Comparison of ENCODE assay signal across 10 cellular contexts in the genomic region with DNA sequence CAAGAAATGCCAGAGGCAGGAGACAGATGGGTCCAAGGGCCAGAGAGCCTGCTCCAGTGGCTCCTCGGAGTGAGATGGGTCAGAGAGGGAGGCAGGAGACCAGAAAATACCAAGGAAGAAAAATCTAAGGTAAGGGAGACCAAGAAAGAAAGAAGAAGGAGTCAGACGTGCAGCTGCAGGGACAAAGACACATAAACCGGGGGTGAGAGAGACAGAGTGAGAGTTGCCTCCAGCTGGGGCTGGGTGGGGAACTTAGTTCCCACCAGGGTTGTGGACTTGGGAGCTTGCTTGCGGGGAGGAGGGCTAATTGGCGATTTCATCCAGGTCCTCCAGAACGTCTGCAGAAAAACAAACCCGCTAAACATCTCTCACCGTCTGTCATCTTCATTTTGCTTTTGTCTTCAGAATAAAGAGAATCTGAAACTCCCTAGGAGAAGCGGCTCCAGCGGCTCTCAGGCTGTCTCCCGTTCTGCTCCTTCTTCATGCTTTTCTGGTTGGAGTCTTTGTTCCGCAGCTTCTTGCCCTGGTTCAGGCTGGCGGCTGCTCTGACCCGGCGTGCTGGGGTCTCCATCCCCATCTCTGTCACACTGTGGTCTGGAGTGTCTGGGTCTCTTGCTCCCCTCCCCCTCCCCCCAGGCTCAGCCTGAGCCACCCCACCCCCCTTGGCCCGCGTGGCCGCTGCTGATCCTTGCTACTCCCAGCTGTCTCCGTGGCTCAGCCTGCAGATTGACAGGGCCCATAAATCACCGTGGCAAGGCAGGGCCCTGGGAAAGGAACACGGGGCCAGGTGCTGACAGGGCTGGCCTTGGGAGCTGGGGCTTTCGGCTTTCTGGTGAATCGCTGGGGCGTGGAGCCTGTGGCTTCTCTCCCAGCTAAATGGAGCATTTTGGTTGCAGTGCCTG.
DNase-seq lines count a peak whose midpoint lies in the region; ATAC-seq and TF ChIP-seq lines count a peak whose summit lies in the region.
"Had no signal": no experiment of that assay in that cellular context is flagged by ENCODE, and none has a peak within 500 bp of the region (broad histone marks: within the 10 kb centered on the region; RNA-seq: fewer than 3 reads in every experiment).

No MANE protein-coding gene starts in this region.

- DNase-seq in DMS153 treated with DMSO at 0.1 percent for 48 hours (lab: John Stamatoyannopoulos, UW; ENCODE audit: unreplicated experiment): peak; percentile 78
- peak; percentile 53 for DNase-seq in NCI-H146 (lab: John Stamatoyannopoulos, UW)
- DNase-seq in SK-N-DZ (ENCODE audit: low spot score): peak; percentile 91
- no peak for DNase-seq in T-helper 9 cell
- no peak for DNase-seq in MM.1S
- no peak for DNase-seq in heart left ventricle
- DNase-seq: activated CD4-positive, alpha-beta T cell treated with anti-CD3 and anti-CD28 coated beads, Interleukin-2, amount 10 ng/mL, durations not matched to agents 24 days and 14 days; stimulated activated naive B cell treated with anti-CD40 and anti-IgM and Interleukin-4, amounts not matched to agents 10 μg/mL and 1 μg/mL and 100 μg/mL, for 72 hours had no signal

- H3K9ac ChIP-seq in MM.1S (ENCODE audit: low read length): no peak overlapping the region

- H3K36me3 ChIP-seq in MM.1S (replicated peaks; ENCODE audit: insufficient read depth, low read length) (no peaks in the 10 kb centered on the region), heart left ventricle (no peaks in the 10 kb centered on the region)

- peaks cover 34% of the 10 kb centered on the region for H3K27me3 Mint-ChIP-seq in nephron (ENCODE audit: low read depth)

- TF ChIP-seq CTCF in nephron (IDR thresholded peaks at IDR 0.05; ENCODE audit: unreplicated experiment in 3 of 3): no peak
- TF ChIP-seq CTCF in MM.1S (IDR thresholded peaks at IDR 0.05; ENCODE audit: low read length): no peak
- TF ChIP-seq CTCF in heart left ventricle (IDR thresholded peaks at IDR 0.05): no peak

- H3K4me1 ChIP-seq in MM.1S (ENCODE audit: low read length) (no peaks in the 10 kb centered on the region), heart left ventricle (no peaks in the 10 kb centered on the region)

- no peak for TF ChIP-seq POLR2A in heart left ventricle (IDR thresholded peaks at IDR 0.05)

- no peaks in the 10 kb centered on the region for H4K20me1 ChIP-seq in MM.1S (ENCODE audit: insufficient read depth, low read length)

- H3K27me3 ChIP-seq in MM.1S (replicated peaks; ENCODE audit: insufficient read depth, low read length): peaks cover 73% of the 10 kb centered on the region
- peaks cover 0 to 79% (median 30%) of the 10 kb centered on the region in 9 donors for H3K27me3 ChIP-seq in heart left ventricle

- H3K9me3 ChIP-seq in MM.1S (replicated peaks; ENCODE audit: insufficient read depth, low read length) (no peaks in the 10 kb centered on the region), heart left ventricle (no peaks in the 10 kb centered on the region)

- ATAC-seq in heart left ventricle (no peak), GM21737 (IDR thresholded peaks at IDR 0.05; ENCODE audit: unreplicated experiment) (no peak)
- ATAC-seq: stimulated activated naive B cell treated with anti-CD40 and anti-IgM and Interleukin-4, amounts not matched to agents 10 μg/mL and 1 μg/mL and 100 μg/mL, for 72 hours had no signal

- no peaks in the 10 kb centered on the region for H3K9me3 Mint-ChIP-seq in nephron
- H3K9me3 Mint-ChIP-seq: activated CD4-positive, alpha-beta T cell treated with anti-CD3 and anti-CD28 coated beads, Interleukin-2, amount 10 ng/mL, durations not matched to agents 24 days and 14 days; stimulated activated naive B cell treated with anti-CD40 and anti-IgM and Interleukin-4, amounts not matched to agents 10 μg/mL and 1 μg/mL and 100 μg/mL, for 72 hours had no signal

- H3K4me3 Mint-ChIP-seq in nephron: peak overlapping the region; percentile 75 to 82 (median 75)
- H3K4me3 Mint-ChIP-seq: activated CD4-positive, alpha-beta T cell treated with anti-CD3 and anti-CD28 coated beads, Interleukin-2, amount 10 ng/mL, durations not matched to agents 24 days and 14 days; stimulated activated naive B cell treated with anti-CD40 and anti-IgM and Interleukin-4, amounts not matched to agents 10 μg/mL and 1 μg/mL and 100 μg/mL, for 72 hours had no signal

- intact Hi-C loops in heart left ventricle (cut with DNase I): loop anchor here in 6 of 10 donors (5.0 kb wide), 1 partner anchor 303 kb away; no protein-coding TSS in a partner anchor

- H3K36me3 Mint-ChIP-seq in nephron (ENCODE audit: low read depth): no peaks in the 10 kb centered on the region
- H3K36me3 Mint-ChIP-seq: stimulated activated naive B cell treated with anti-CD40 and anti-IgM and Interleukin-4, amounts not matched to agents 10 μg/mL and 1 μg/mL and 100 μg/mL, for 72 hours had no signal

- no peaks in the 10 kb centered on the region for H3K79me2 ChIP-seq in MM.1S (ENCODE audit: low read length)

- H3K27ac Mint-ChIP-seq in nephron: peak overlapping the region; percentile 55 to 88 (median 73)
- H3K27ac Mint-ChIP-seq: activated CD4-positive, alpha-beta T cell treated with anti-CD3 and anti-CD28 coated beads, Interleukin-2, amount 10 ng/mL, durations not matched to agents 24 days and 14 days; stimulated activated naive B cell treated with anti-CD40 and anti-IgM and Interleukin-4, amounts not matched to agents 10 μg/mL and 1 μg/mL and 100 μg/mL, for 72 hours had no signal

- H3K4me2 ChIP-seq in MM.1S (ENCODE audit: low read depth, low read length): no peak overlapping the region

- H3K4me1 Mint-ChIP-seq in nephron: peaks cover 62% of the 10 kb centered on the region

- H3F3A ChIP-seq in MM.1S (ENCODE audit: insufficient read depth, low read length): no peaks in the 10 kb centered on the region

- H3K27ac ChIP-seq in MM.1S (ENCODE audit: low read length) (no peak overlapping the region), heart left ventricle (no peak overlapping the region)

- WGBS in heart left ventricle, 4 donors: 11 to 20% (median 17%) methylated on average over 24 of the region's 24 CpGs

- H3K4me3 ChIP-seq in MM.1S (ENCODE audit: low read length) (no peak overlapping the region), heart left ventricle (no peak overlapping the region)

- no peaks in the 10 kb centered on the region for H3K9me2 ChIP-seq in MM.1S (replicated peaks; ENCODE audit: insufficient read depth, low read length)

- no peak overlapping the region for H2AFZ ChIP-seq in MM.1S (ENCODE audit: low read length)

Comparison
In these comparisons a context has a peak if more than half of its experiments do, and no peak if none do; other contexts are left out.
1. DNase-seq: peak in DMS153 treated with DMSO at 0.1 percent for 48 hours (single experiment), NCI-H146 (single experiment) and SK-N-DZ (single experiment); none in T-helper 9 cell (single experiment), MM.1S (single experiment) and heart left ventricle (0 of 5).